Comparison of ENCODE assay signal across 19 cellular contexts in genomic region chr6:137852346-137852745, GRCh38. TPM values are rescaled to one million over a fixed set of nuclear protein-coding genes. Genes with fewer than 3 reads are reported as not detected.
DNase-seq lines count a peak whose midpoint lies in the region; ATAC-seq, FAIRE-seq and TF ChIP-seq lines count a peak whose summit lies in the region.
"Had no signal": no experiment of that assay in that cellular context is flagged by ENCODE, and none has a peak within 500 bp of the region (broad histone marks: within the 10 kb centered on the region; RNA-seq: fewer than 3 reads in every experiment).

No MANE protein-coding gene starts in this region.

- peaks cover 12% of the 10 kb centered on the region for H3K36me3 Mint-ChIP-seq in activated T-helper 2 cell treated with anti-CD3 and anti-CD28 coated beads, Interferon-gamma antibody, Interleukin-2, Interleukin-4, amounts not matched to agents 10 μg/mL and 5 μg/mL and 100 μg/mL, durations not matched to agents 14 hours and 24 hours and 36 hours (ENCODE audit: low read depth)

- TF ChIP-seq CTCF in HEK293 (tag by site-specific recombination; IDR thresholded peaks at IDR 0.05) (no peak), keratinocyte (optimal IDR thresholded peaks at IDR 0.05 in 1 of 3, IDR thresholded peaks at IDR 0.05 in 1 of 3, conservative IDR thresholded peaks at IDR 0.05 in 1 of 3; ENCODE audit: extremely low read depth in 1 of 3, insufficient read depth in 2 of 3, low read length in 3 of 3) (no peak)

- no peak for ATAC-seq in HG03565 (IDR thresholded peaks at IDR 0.05; ENCODE audit: unreplicated experiment)
- no peak for ATAC-seq in HG02973 (IDR thresholded peaks at IDR 0.05; ENCODE audit: unreplicated experiment)
- ATAC-seq: sciatic nerve had no signal

- H3K4me3 Mint-ChIP-seq in activated T-helper 2 cell treated with anti-CD3 and anti-CD28 coated beads, Interferon-gamma antibody, Interleukin-2, Interleukin-4, amounts not matched to agents 10 μg/mL and 5 μg/mL and 100 μg/mL, durations not matched to agents 14 hours and 24 hours and 36 hours (ENCODE audit: low read depth): no peak overlapping the region
- H3K4me3 Mint-ChIP-seq: activated naive CD8-positive, alpha-beta T cell treated with anti-CD3 and anti-CD28 coated beads, Interleukin-2, amount 10 ng/mL, durations not matched to agents 7 days and 5 days; HFFc6 had no signal

- H3K27me3 Mint-ChIP-seq in activated T-helper 2 cell treated with anti-CD3 and anti-CD28 coated beads, Interferon-gamma antibody, Interleukin-2, Interleukin-4, amounts not matched to agents 10 μg/mL and 5 μg/mL and 100 μg/mL, durations not matched to agents 14 hours and 24 hours and 36 hours (ENCODE audit: low read depth): no peaks in the 10 kb centered on the region
- H3K27me3 Mint-ChIP-seq: activated naive CD8-positive, alpha-beta T cell treated with anti-CD3 and anti-CD28 coated beads, Interleukin-2, amount 10 ng/mL, durations not matched to agents 7 days and 5 days had no signal

- no peaks in the 10 kb centered on the region for H3K27me3 ChIP-seq in BLaER1 treated with 17β-estradiol and CSF1 and Interleukin-3, amounts not matched to agents 10 nM and 100 nM
- H3K27me3 ChIP-seq in keratinocyte (ENCODE audit: control insufficient read depth, extremely low read depth, insufficient read depth, low read length): no peaks in the 10 kb centered on the region
- H3K27me3 ChIP-seq: brain microvascular endothelial cell, uterus had no signal

- peak overlapping the region in 10 of 11 experiments; percentile 14 to 50 (median 22); a peak in 12 of 22 replicates for H3K4me2 ChIP-seq in BLaER1 treated with 17β-estradiol and CSF1 and Interleukin-3, amounts not matched to agents 10 nM and 100 nM
- peak overlapping the region; percentile 60 for H3K4me2 ChIP-seq in keratinocyte (ENCODE audit: control insufficient read depth, extremely low read depth, insufficient read depth, low read depth, low read length)

- H2AFZ ChIP-seq in keratinocyte (ENCODE audit: control insufficient read depth, low read length): no peak overlapping the region

- peak overlapping the region; percentile 7 for H3K27ac Mint-ChIP-seq in activated T-helper 2 cell treated with anti-CD3 and anti-CD28 coated beads, Interferon-gamma antibody, Interleukin-2, Interleukin-4, amounts not matched to agents 10 μg/mL and 5 μg/mL and 100 μg/mL, durations not matched to agents 14 hours and 24 hours and 36 hours
- H3K27ac Mint-ChIP-seq: activated naive CD8-positive, alpha-beta T cell treated with anti-CD3 and anti-CD28 coated beads, Interleukin-2, amount 10 ng/mL, durations not matched to agents 7 days and 5 days; HFFc6 had no signal

- DNase-seq in activated T-helper 2 cell treated with anti-CD3 and anti-CD28 coated beads, Interferon-gamma antibody, Interleukin-2, Interleukin-4, amounts not matched to agents 10 μg/mL and 5 μg/mL and 100 μg/mL, durations not matched to agents 14 hours and 24 hours and 36 hours (ENCODE audit: low spot score): no peak
- DNase-seq in keratinocyte (ENCODE audit: low read depth, low spot score) (no peak), NCI-H524 treated with DMSO at 0.1 percent for 48 hours (lab: John Stamatoyannopoulos, UW) (no peak)
- no peak for DNase-seq in activated CD8-positive, alpha-beta memory T cell treated with anti-CD3 and anti-CD28 coated beads for 24 hours
- DNase-seq: activated CD4-positive, alpha-beta T cell treated with anti-CD3 and anti-CD28 coated beads, Interleukin-2, amount 50 U/mL, for 48 hours; activated naive CD8-positive, alpha-beta T cell treated with anti-CD3 and anti-CD28 coated beads, Interleukin-2, amount 10 ng/mL, durations not matched to agents 7 days and 5 days; brain microvascular endothelial cell; HFFc6; NCI-H1417; NCI-H2171 treated with DMSO at 0.1 percent for 48 hours; nucleus accumbens; uterus had no signal

- H3K4me3 ChIP-seq in BLaER1 treated with 17β-estradiol and CSF1 and Interleukin-3, amounts not matched to agents 10 nM and 100 nM: no peak overlapping the region
- no peak overlapping the region for H3K4me3 ChIP-seq in HEK293 (ENCODE audit: low read depth, low read length)
- no peak overlapping the region for H3K4me3 ChIP-seq in keratinocyte (ENCODE audit: control insufficient read depth in 2 of 3, extremely low read depth in 1 of 3, insufficient read depth in 2 of 3, low read depth in 1 of 3, low read length in 3 of 3)
- H3K4me3 ChIP-seq: uterus had no signal

- intact Hi-C loops in activated T-helper 2 cell treated with anti-CD3 and anti-CD28 coated beads, Interferon-gamma antibody, Interleukin-2, Interleukin-4, amounts not matched to agents 10 μg/mL and 5 μg/mL and 100 μg/mL, durations not matched to agents 14 hours and 24 hours and 36 hours (cut with micrococcal nuclease): no loop called here

- H3K9me1 ChIP-seq in keratinocyte (ENCODE audit: control insufficient read depth, extremely low read depth, insufficient read depth, low read length): no peaks in the 10 kb centered on the region

- peak; percentile 91 for FAIRE-seq in keratinocyte (lab: Jason Lieb, UNC)
- FAIRE-seq: endothelial cell of umbilical vein, G401.6 had no signal

- H3K27ac ChIP-seq in BLaER1 treated with 17β-estradiol and CSF1 and Interleukin-3, amounts not matched to agents 10 nM and 100 nM: peak overlapping the region in 1 of 11 experiments; percentile 9; a peak in 1 of 22 replicates
- H3K27ac ChIP-seq in HEK293 (ENCODE audit: extremely low read depth, low read depth, low read length) (no peak overlapping the region), keratinocyte (ENCODE audit: control insufficient read depth, insufficient read depth, low read length) (peak overlapping the region; percentile 84)
- H3K27ac ChIP-seq: brain microvascular endothelial cell, uterus had no signal

- H3K36me3 ChIP-seq in BLaER1 treated with 17β-estradiol and CSF1 and Interleukin-3, amounts not matched to agents 10 nM and 100 nM: peaks cover 0 to 33% (median 25%) of the 10 kb centered on the region in 11 experiments; a peak in 20 of 22 replicates
- no peaks in the 10 kb centered on the region for H3K36me3 ChIP-seq in HEK293 (ENCODE audit: control insufficient read depth in 2 of 2, insufficient read depth in 1 of 2, low read length in 2 of 2)
- no peaks in the 10 kb centered on the region for H3K36me3 ChIP-seq in keratinocyte (ENCODE audit: control insufficient read depth in 2 of 2, extremely low read depth in 1 of 2, insufficient read depth in 2 of 2, low read length in 2 of 2)
- H3K36me3 ChIP-seq: brain microvascular endothelial cell, uterus had no signal

- H3K79me2 ChIP-seq in keratinocyte (ENCODE audit: control insufficient read depth, insufficient read depth, low read length): no peaks in the 10 kb centered on the region

- peaks cover 28% of the 10 kb centered on the region for H3K4me1 Mint-ChIP-seq in activated T-helper 2 cell treated with anti-CD3 and anti-CD28 coated beads, Interferon-gamma antibody, Interleukin-2, Interleukin-4, amounts not matched to agents 10 μg/mL and 5 μg/mL and 100 μg/mL, durations not matched to agents 14 hours and 24 hours and 36 hours (ENCODE audit: low read depth)

- H3K9me3 ChIP-seq in BLaER1 treated with 17β-estradiol and CSF1 and Interleukin-3, amounts not matched to agents 10 nM and 100 nM (replicated peaks in 1 of 11): peaks cover 16 to 29% (median 24%) of the 10 kb centered on the region in 11 experiments
- H3K9me3 ChIP-seq in HEK293 (ENCODE audit: control insufficient read depth, insufficient read depth, low read depth, low read length) (no peaks in the 10 kb centered on the region), keratinocyte (ENCODE audit: control insufficient read depth, low read depth, low read length) (no peaks in the 10 kb centered on the region)
- H3K9me3 ChIP-seq: uterus had no signal

- no peak overlapping the region for H3K9ac ChIP-seq in BLaER1 treated with 17β-estradiol and CSF1 and Interleukin-3, amounts not matched to agents 10 nM and 100 nM
- H3K9ac ChIP-seq in keratinocyte (ENCODE audit: control insufficient read depth, extremely low read depth, insufficient read depth, low read length): peak overlapping the region; percentile 55

- H3K9me3 Mint-ChIP-seq in activated T-helper 2 cell treated with anti-CD3 and anti-CD28 coated beads, Interferon-gamma antibody, Interleukin-2, Interleukin-4, amounts not matched to agents 10 μg/mL and 5 μg/mL and 100 μg/mL, durations not matched to agents 14 hours and 24 hours and 36 hours: peaks cover 3% of the 10 kb centered on the region
- H3K9me3 Mint-ChIP-seq: HFFc6 had no signal

- H4K20me1 ChIP-seq in BLaER1 treated with 17β-estradiol and CSF1 and Interleukin-3, amounts not matched to agents 10 nM and 100 nM: no peaks in the 10 kb centered on the region
- H4K20me1 ChIP-seq in keratinocyte (ENCODE audit: control insufficient read depth, extremely low read depth, insufficient read depth, low read length): no peaks in the 10 kb centered on the region

- CTCF ChIA-PET in HEK293 (lab: Yijun Ruan, JAX): interaction anchor here (0.7 to 1.6 kb wide), 4 partner anchors 9 to 148 kb away, joined by 3 to 9 read pairs (median 5); partner anchors contain the start of gene TNFAIP3

- dilution Hi-C loops in keratinocyte (cut with MboI; ENCODE audit: extremely low pct_ligation_motif_present, low sequenced_read_pairs): no loop called here

- peaks cover 29 to 50% (median 36%) of the 10 kb centered on the region in 10 experiments for H3K4me1 ChIP-seq in BLaER1 treated with 17β-estradiol and CSF1 and Interleukin-3, amounts not matched to agents 10 nM and 100 nM
- H3K4me1 ChIP-seq in HEK293 (ENCODE audit: control insufficient read depth, insufficient read depth, low read length) (peaks cover 11% of the 10 kb centered on the region; the same call in 1 of the 2 replicates), keratinocyte (ENCODE audit: control insufficient read depth, extremely low read depth, insufficient read depth, low read length) (peaks cover 44% of the 10 kb centered on the region)
- H3K4me1 ChIP-seq: uterus had no signal

- POLR2A ChIA-PET in HEK293 (lab: Yijun Ruan, JAX): no interaction called here

TF ChIP-seq in HEK293, 187 proteins besides CTCF, POLR2A, EP300 and RAD21 (continues in another document):
- TF ChIP-seq SP7 (tag by site-specific recombination; IDR thresholded peaks at IDR 0.05) (peak; percentile 21; the same call in 1 of the 2 replicates), ZNF114 (tag by site-specific recombination; IDR thresholded peaks at IDR 0.05) (no peak), SP2 (tag by site-specific recombination; IDR thresholded peaks at IDR 0.05) (peak; percentile 16; the same call in 1 of the 2 replicates)

RNA-seq across cellular contexts. Expression of gene TNFAIP3, which starts 14.7 kb away (rescaled TPM):
- total RNA-seq in activated T-helper 2 cell treated with anti-CD3 and anti-CD28 coated beads, Interferon-gamma antibody, Interleukin-2, Interleukin-4, amounts not matched to agents 10 μg/mL and 5 μg/mL and 100 μg/mL, durations not matched to agents 14 hours and 24 hours and 36 hours: 250 and 251 TPM in 2 replicates
- 73.3 to 141 TPM (median 109 TPM) in 3 replicates for polyA plus RNA-seq in keratinocyte
- polyA plus RNA-seq in keratinocyte (2011; ENCODE audit: low read depth): 142 TPM
- 44.6 and 69.6 TPM in 2 replicates for polyA plus RNA-seq in keratinocyte (2011; cell fraction: cytosol; rRNA removed)
- polyA plus RNA-seq in keratinocyte (2011; cell fraction: nucleus; rRNA removed): 452 and 544 TPM in 2 replicates
- polyA plus RNA-seq in keratinocyte (2012; ENCODE audit: low replicate concordance): 40.8 and 90.7 TPM in 2 replicates
- 81.8 to 113 TPM (median 110 TPM) in 3 replicates for polyA minus RNA-seq in keratinocyte
- polyA minus RNA-seq in keratinocyte (2011; cell fraction: cytosol; rRNA and poly(A)+ RNA removed): 42.4 TPM
- 149 and 322 TPM in 2 replicates for polyA minus RNA-seq in keratinocyte (2011; cell fraction: nucleus; rRNA and poly(A)+ RNA removed)
